ENCODE assay signal across 12 cellular contexts in genomic region chr5:177367323-177367848, GRCh38. TPM values are rescaled to one million over a fixed set of nuclear protein-coding genes. Genes with fewer than 3 reads are reported as not detected.
A peak's percentile ranks its signal among the peaks of the same experiment; 100 is the strongest.
DNase-seq lines count a peak whose midpoint lies in the region; ATAC-seq and TF ChIP-seq lines count a peak whose summit lies in the region.
"Had no signal": no experiment of that assay in that cellular context is flagged by ENCODE, and none has a peak within 500 bp of the region (broad histone marks: within the 10 kb centered on the region; RNA-seq: fewer than 3 reads in every experiment).

No MANE protein-coding gene starts in this region.

- H3K27me3 Mint-ChIP-seq in MCF 10A (ENCODE audit: insufficient read depth, unreplicated experiment) (no peaks in the 10 kb centered on the region), neural progenitor cell (ENCODE audit: insufficient read depth, low read depth) (peaks cover 20% of the 10 kb centered on the region)

- BruUV-seq in MCF 10A (replicated peaks; lab: Mats Ljungman, UMichigan) (no TSS peak), mammary epithelial cell (replicated peaks; lab: Mats Ljungman, UMichigan) (no TSS peak)

- intact Hi-C loops in MCF 10A (cut with micrococcal nuclease), result no loop called here
- intact Hi-C loops in mammary epithelial cell (cut with micrococcal nuclease), result no loop called here
- intact Hi-C loops in aorta (cut with DNase I), result loop anchor here in 1 of 2 donors (5.0 kb wide), 1 partner anchor 55 kb away; the partner anchor contains the start of gene MXD3

- DNase-seq in MCF 10A (ENCODE audit: unreplicated experiment), result no peak
- no peak for DNase-seq in mammary epithelial cell
- DNase-seq in foreskin keratinocyte, result no peak
- no peak for DNase-seq in neural progenitor cell (ENCODE audit: low spot score)
- DNase-seq in aorta, result no peak
- DNase-seq in GOT3 (lab: John Stamatoyannopoulos, UW), result no peak
- DNase-seq: AML-193, NCI-H510A had no signal

- H3K27ac Mint-ChIP-seq in MCF 10A (ENCODE audit: low read depth, unreplicated experiment), result peak overlapping the region; percentile 41
- H3K27ac Mint-ChIP-seq in neural progenitor cell, result no peak overlapping the region

- H2AFZ ChIP-seq in mammary epithelial cell (ENCODE audit: low read depth, low read length) (no peak overlapping the region), neural progenitor cell (replicated peaks) (peak overlapping the region; percentile 29)

- CTCF ChIA-PET in MCF 10A (lab: Yijun Ruan, JAX), result interaction anchor here (0.5 to 2.2 kb wide), 6 partner anchors 11 to 87 kb away, joined by 3 to 8 read pairs (median 4); no protein-coding TSS in a partner anchor
- CTCF ChIA-PET in mammary epithelial cell (lab: Charles Lee; ENCODE audit: low non-redundant PET), result no interaction called here

- H3K27ac ChIP-seq in mammary epithelial cell (ENCODE audit: insufficient read depth, low read depth, low read length), result no peak overlapping the region
- no peak overlapping the region for H3K27ac ChIP-seq in foreskin keratinocyte
- no peak overlapping the region for H3K27ac ChIP-seq in neural progenitor cell
- no peak overlapping the region for H3K27ac ChIP-seq in aorta (ENCODE audit: low read depth in 1 of 2, low read length in 2 of 2)
- H3K27ac ChIP-seq: WERI-Rb-1 had no signal

- peaks cover 10% of the 10 kb centered on the region for H3K4me1 ChIP-seq in mammary epithelial cell (ENCODE audit: insufficient read depth, low read length)
- H3K4me1 ChIP-seq in foreskin keratinocyte, result peaks cover 12% of the 10 kb centered on the region
- H3K4me1 ChIP-seq in neural progenitor cell, result peaks cover 24% of the 10 kb centered on the region
- H3K4me1 ChIP-seq in aorta (ENCODE audit: control insufficient read depth in 1 of 2, insufficient read depth in 2 of 2, low read length in 2 of 2), result no peaks in the 10 kb centered on the region

- no peaks in the 10 kb centered on the region for H3K9me3 Mint-ChIP-seq in MCF 10A (ENCODE audit: unreplicated experiment)
- H3K9me3 Mint-ChIP-seq in neural progenitor cell, result no peaks in the 10 kb centered on the region

- H3K79me2 ChIP-seq in mammary epithelial cell (ENCODE audit: insufficient read depth, low read length), result no peaks in the 10 kb centered on the region
- no peaks in the 10 kb centered on the region for H3K79me2 ChIP-seq in neural progenitor cell (ENCODE audit: low read depth)

- H3K9ac ChIP-seq in mammary epithelial cell (ENCODE audit: insufficient read depth, low read length) (no peak overlapping the region), neural progenitor cell (no peak overlapping the region)

- H3K4me2 ChIP-seq in mammary epithelial cell (ENCODE audit: insufficient read depth, low read depth, low read length) (no peak overlapping the region), neural progenitor cell (peak overlapping the region; percentile 79)

- peaks cover 51% of the 10 kb centered on the region for H3F3A ChIP-seq in neural progenitor cell (ENCODE audit: low read depth)

- no peaks in the 10 kb centered on the region for H3K36me3 Mint-ChIP-seq in MCF 10A (ENCODE audit: insufficient read depth, unreplicated experiment)
- no peaks in the 10 kb centered on the region for H3K36me3 Mint-ChIP-seq in neural progenitor cell

- H3K4me3 ChIP-seq in mammary epithelial cell (replicated peaks in 1 of 3; ENCODE audit: insufficient read depth in 1 of 3, low read depth in 2 of 3, low read length in 3 of 3) (no peak overlapping the region), neural progenitor cell (peak overlapping the region; percentile 50), aorta (ENCODE audit: low read length in 2 of 2) (peak overlapping the region in 1 of 2 donors; percentile 22)

- H3K4me3 Mint-ChIP-seq in MCF 10A (ENCODE audit: unreplicated experiment) (no peak overlapping the region), neural progenitor cell (peak overlapping the region; percentile 89)

- ATAC-seq in foreskin keratinocyte, result no peak
- ATAC-seq in aorta (ENCODE audit: low FRiP score), result peak; percentile 19
- ATAC-seq in HG02610 (IDR thresholded peaks at IDR 0.05; ENCODE audit: unreplicated experiment), result no peak
- no peak for ATAC-seq in HG03442 (IDR thresholded peaks at IDR 0.05; ENCODE audit: unreplicated experiment)

- POLR2A ChIA-PET in MCF 10A (lab: Yijun Ruan, JAX), result interaction anchor here (4.9 kb wide), 1 partner anchor 16 kb away, joined by 30 read pairs; the partner anchor contains the start of gene LMAN2

- H3K27me3 ChIP-seq in mammary epithelial cell (ENCODE audit: insufficient read depth, low read length) (no peaks in the 10 kb centered on the region), foreskin keratinocyte (no peaks in the 10 kb centered on the region), neural progenitor cell (peaks cover 37% of the 10 kb centered on the region), aorta (ENCODE audit: control insufficient read depth in 1 of 2, insufficient read depth in 2 of 2, low read length in 1 of 2) (no peaks in the 10 kb centered on the region)

- no peaks in the 10 kb centered on the region for H3K9me3 ChIP-seq in mammary epithelial cell (replicated peaks; ENCODE audit: insufficient read depth, low read length)
- H3K9me3 ChIP-seq in neural progenitor cell (ENCODE audit: low read depth), result no peaks in the 10 kb centered on the region
- H3K9me3 ChIP-seq in aorta (ENCODE audit: control insufficient read depth, low read length), result no peaks in the 10 kb centered on the region

- no peaks in the 10 kb centered on the region for H4K20me1 ChIP-seq in mammary epithelial cell (ENCODE audit: insufficient read depth, low read length)
- H4K20me1 ChIP-seq in neural progenitor cell (ENCODE audit: low read depth), result no peaks in the 10 kb centered on the region

- in situ Hi-C loops in mammary epithelial cell (cut with MboI; ENCODE audit: low sequenced_read_pairs in 2 of 2), result no loop called here

- H3K4me1 Mint-ChIP-seq in MCF 10A (ENCODE audit: insufficient read depth, unreplicated experiment) (peaks cover 25% of the 10 kb centered on the region), neural progenitor cell (peaks cover 49% of the 10 kb centered on the region)

- dilution Hi-C loops in mammary epithelial cell (cut with HindIII; ENCODE audit: low sequenced_read_pairs), result loop anchor here (5.0 to 10.0 kb wide), 2 partner anchors 40 to 117 kb away; partner anchors contain the start of gene F12

- H3K36me3 ChIP-seq in mammary epithelial cell (ENCODE audit: insufficient read depth, low read length), result no peaks in the 10 kb centered on the region
- H3K36me3 ChIP-seq in neural progenitor cell, result no peaks in the 10 kb centered on the region
- no peaks in the 10 kb centered on the region for H3K36me3 ChIP-seq in aorta (ENCODE audit: control insufficient read depth in 1 of 2, insufficient read depth in 2 of 2, low read length in 1 of 2)
- H3K36me3 ChIP-seq: WERI-Rb-1 had no signal

- 89% methylated on average over 3 of the region's 46 CpGs for WGBS in mammary epithelial cell (ENCODE audit: low coverage, missing lambda C conversion rate)
- 12 to 17% methylated on average over 41 to 46 of the region's 46 CpGs for WGBS in aorta, 2 donors

- TF ChIP-seq CTCF in MCF 10A (IDR thresholded peaks at IDR 0.05; ENCODE audit: unreplicated experiment), result no peak
- TF ChIP-seq CTCF in mammary epithelial cell (conservative IDR thresholded peaks at IDR 0.05 in 1 of 2, IDR thresholded peaks at IDR 0.05 in 1 of 2; ENCODE audit: extremely low read depth in 1 of 2, insufficient read depth in 1 of 2, low read depth in 1 of 2, low read length in 2 of 2), result no peak
- TF ChIP-seq CTCF in foreskin keratinocyte (conservative IDR thresholded peaks at IDR 0.05), result peak; percentile 23
- no peak for TF ChIP-seq CTCF in neural progenitor cell (IDR thresholded peaks at IDR 0.05)

RNA-seq across cellular contexts. Expression of gene RGS14, which starts 9.7 kb away (rescaled TPM):
- total RNA-seq in MCF 10A (2022), result 7.8 and 12.6 TPM in 2 replicates
- 10 to 100 TPM in 1 of 2 donors, 1 to 10 TPM in 1; 6.1 to 10.0 TPM for total RNA-seq in mammary epithelial cell
- polyA plus RNA-seq in mammary epithelial cell, result 8.1 TPM
- polyA minus RNA-seq in mammary epithelial cell, result 48.7 TPM
- 19.6 and 22.1 TPM in 2 replicates for total RNA-seq in foreskin keratinocyte
- polyA plus RNA-seq in foreskin keratinocyte, result 20.2 and 22.1 TPM in 2 replicates
- total RNA-seq in neural progenitor cell (ENCODE audit: low replicate concordance), result 3.2 and 19.0 TPM in 2 replicates
- total RNA-seq in aorta, result 10 to 100 TPM in 1 of 2 donors, 1 to 10 TPM in 1; 8.8 to 15.0 TPM
- polyA plus RNA-seq in aorta, result 1 to 10 TPM; 5.7 to 9.4 TPM

RNA-seq across cellular contexts. Expression of gene LMAN2, which starts 15.9 kb away (rescaled TPM):
- total RNA-seq in MCF 10A (2022), result 221 and 279 TPM in 2 replicates
- total RNA-seq in mammary epithelial cell, result 100 to 1,000 TPM; 114 to 201 TPM
- 222 TPM for polyA plus RNA-seq in mammary epithelial cell
- 285 TPM for polyA minus RNA-seq in mammary epithelial cell
- total RNA-seq in foreskin keratinocyte, result 148 TPM in 2 replicates
- polyA plus RNA-seq in foreskin keratinocyte, result 187 and 188 TPM in 2 replicates
- total RNA-seq in neural progenitor cell (ENCODE audit: low replicate concordance), result 96.5 and 116 TPM in 2 replicates
- total RNA-seq in aorta, result 10 to 100 TPM; 86.2 to 89.0 TPM
- 100 to 1,000 TPM; 142 to 145 TPM for polyA plus RNA-seq in aorta

RNA-seq across cellular contexts. Expression of gene SLC34A1, which starts 16.8 kb away (rescaled TPM):
- total RNA-seq in MCF 10A (2022) (not detected in 2 replicates), mammary epithelial cell (under 1 TPM in 1 of 2 donors, not detected in 1; 0.09 TPM), foreskin keratinocyte (not detected in 2 replicates), neural progenitor cell (ENCODE audit: low replicate concordance) (not detected in 2 replicates), aorta (not detected)
- polyA plus RNA-seq in mammary epithelial cell (0.02 TPM), foreskin keratinocyte (not detected in 2 replicates), aorta (not detected)
- polyA minus RNA-seq in mammary epithelial cell, result not detected
- total RNA-seq: left cardiac atrium had no signal

RNA-seq across cellular contexts. Expression of gene PFN3, which starts 33.1 kb away (rescaled TPM):
- total RNA-seq in MCF 10A (2022) (not detected in 2 replicates), mammary epithelial cell (not detected), foreskin keratinocyte (not detected in 2 replicates), neural progenitor cell (ENCODE audit: low replicate concordance) (not detected in 2 replicates), aorta (not detected)
- polyA plus RNA-seq in mammary epithelial cell (not detected), foreskin keratinocyte (not detected in 2 replicates), aorta (not detected)
- polyA minus RNA-seq in mammary epithelial cell, result not detected
- total RNA-seq: left cardiac atrium had no signal

RNA-seq across cellular contexts. Expression of gene F12, which starts 42.0 kb away (rescaled TPM):
- total RNA-seq in MCF 10A (2022) (13.6 and 16.5 TPM in 2 replicates), mammary epithelial cell (1 to 10 TPM; 4.3 to 5.7 TPM), foreskin keratinocyte (6.0 and 9.7 TPM in 2 replicates), neural progenitor cell (ENCODE audit: low replicate concordance) (2.0 TPM in 1 of 2 replicates, not detected in the other), aorta (under 1 TPM; 0.23 to 0.33 TPM)
- polyA plus RNA-seq in mammary epithelial cell (5.4 TPM), foreskin keratinocyte (11.8 and 12.3 TPM in 2 replicates), aorta (1 to 10 TPM in 1 of 2 donors, not detected in 1; 1.8 TPM)
- polyA minus RNA-seq in mammary epithelial cell, result 0.88 TPM
